Comparison of ENCODE assay signal across 13 cellular contexts in genomic region chr16:86577314-86577971, GRCh38. TPM values are rescaled to one million over a fixed set of nuclear protein-coding genes. Genes with fewer than 3 reads are reported as not detected.
DNase-seq lines count a peak whose midpoint lies in the region; ATAC-seq and TF ChIP-seq lines count a peak whose summit lies in the region.
"Had no signal": no experiment of that assay in that cellular context is flagged by ENCODE, and none has a peak within 500 bp of the region (broad histone marks: within the 10 kb centered on the region; RNA-seq: fewer than 3 reads in every experiment).

No MANE protein-coding gene starts in this region.

- H3K4me1 Mint-ChIP-seq in endodermal cell, result peaks cover 24% of the 10 kb centered on the region
- H3K4me1 Mint-ChIP-seq in CD4-positive, alpha-beta T cell (ENCODE audit: low read depth), result peaks cover 8% of the 10 kb centered on the region

- no peak for ATAC-seq in CD4-positive, alpha-beta T cell (ENCODE audit: poor library complexity)
- ATAC-seq in GM18867 (IDR thresholded peaks at IDR 0.05; ENCODE audit: unreplicated experiment), result no peak
- ATAC-seq: CD8-positive, alpha-beta T cell had no signal

- H3K27ac Mint-ChIP-seq in endodermal cell, result no peak overlapping the region
- H3K27ac Mint-ChIP-seq in CD4-positive, alpha-beta T cell, result no peak overlapping the region
- H3K27ac Mint-ChIP-seq: CD8-positive, alpha-beta T cell had no signal

- H3K36me3 ChIP-seq in HUES64 (ENCODE audit: insufficient read depth, low read length), result no peaks in the 10 kb centered on the region
- H3K36me3 ChIP-seq in endodermal cell (ENCODE audit: control insufficient read depth, insufficient read depth, low read length), result no peaks in the 10 kb centered on the region
- no peaks in the 10 kb centered on the region for H3K36me3 ChIP-seq in muscle layer of duodenum (ENCODE audit: control insufficient read depth in 1 of 2, insufficient read depth in 2 of 2, low read length in 2 of 2)
- H3K36me3 ChIP-seq: cardiac muscle cell had no signal

- H3K9me3 Mint-ChIP-seq in endodermal cell, result no peaks in the 10 kb centered on the region
- no peaks in the 10 kb centered on the region for H3K9me3 Mint-ChIP-seq in CD4-positive, alpha-beta T cell
- H3K9me3 Mint-ChIP-seq: CD8-positive, alpha-beta T cell had no signal

- peaks cover 36% of the 10 kb centered on the region for H3K4me1 ChIP-seq in HUES64 (ENCODE audit: insufficient read depth, low read length)
- H3K4me1 ChIP-seq in endodermal cell (ENCODE audit: control insufficient read depth, insufficient read depth, low read length), result peaks cover 7% of the 10 kb centered on the region
- peaks cover 0 to 28% of the 10 kb centered on the region in 2 donors for H3K4me1 ChIP-seq in muscle layer of duodenum (ENCODE audit: control insufficient read depth in 1 of 2, insufficient read depth in 2 of 2, low read length in 2 of 2)

- CTCF ChIA-PET in AG04449 (lab: Yijun Ruan, JAX), result interaction anchor here (0.8 to 1.9 kb wide), 4 partner anchors 164 to 485 kb away, joined by 3 to 8 read pairs (median 4); no protein-coding TSS in a partner anchor
- CTCF ChIA-PET in CD4-positive, alpha-beta T cell (lab: Charles Lee), result no interaction called here

- H3K9ac ChIP-seq in HUES64 (ENCODE audit: low read depth, low read length), result no peak overlapping the region
- H3K9ac ChIP-seq in endodermal cell (ENCODE audit: extremely low read depth, low read length, poor library complexity, severe bottlenecking), result no peak overlapping the region

- H3K27me3 ChIP-seq in HUES64 (ENCODE audit: insufficient read depth, low read length), result peaks cover 100% of the 10 kb centered on the region
- H3K27me3 ChIP-seq in endodermal cell (ENCODE audit: control insufficient read depth, insufficient read depth, low read length, poor library complexity, severe bottlenecking), result peaks cover 99% of the 10 kb centered on the region
- H3K27me3 ChIP-seq in muscle layer of duodenum (ENCODE audit: low read depth, low read length), result peaks cover 40% of the 10 kb centered on the region
- H3K27me3 ChIP-seq in CD4-positive, alpha-beta T cell (ENCODE audit: control insufficient read depth, insufficient read depth, low read length), result peaks cover 69% of the 10 kb centered on the region

- H3K4me3 Mint-ChIP-seq in endodermal cell, result peak overlapping the region; percentile 67
- H3K4me3 Mint-ChIP-seq in CD4-positive, alpha-beta T cell, result no peak overlapping the region
- H3K4me3 Mint-ChIP-seq: CD8-positive, alpha-beta T cell had no signal

- DNase-seq in AG04449 (ENCODE audit: low read depth, low spot score) (no peak), endodermal cell (peak; percentile 68), GM20000 (ENCODE audit: low spot score) (no peak), Ammon's horn (ENCODE audit: low spot score) (no peak)
- no peak for DNase-seq in CD4-positive, alpha-beta T cell
- DNase-seq: activated CD8-positive, alpha-beta memory T cell treated with anti-CD3 and anti-CD28 coated beads for 24 hours; CD8-positive, alpha-beta T cell; NCI-H187; SHP77 treated with DMSO at 0.1 percent for 48 hours had no signal

- H3K27ac ChIP-seq in HUES64 (ENCODE audit: low read depth, low read length), result no peak overlapping the region
- H3K27ac ChIP-seq in endodermal cell (ENCODE audit: low read depth, low read length), result no peak overlapping the region
- peak overlapping the region; percentile 43 for H3K27ac ChIP-seq in muscle layer of duodenum (ENCODE audit: low read length)
- H3K27ac ChIP-seq in CD4-positive, alpha-beta T cell (ENCODE audit: low read depth, low read length), result no peak overlapping the region
- H3K27ac ChIP-seq: cardiac muscle cell had no signal

- H3K27me3 Mint-ChIP-seq in endodermal cell (ENCODE audit: insufficient read depth), result peaks cover 96% of the 10 kb centered on the region
- peaks cover 89% of the 10 kb centered on the region for H3K27me3 Mint-ChIP-seq in CD4-positive, alpha-beta T cell

- H3K36me3 Mint-ChIP-seq in endodermal cell (ENCODE audit: low read depth), result no peaks in the 10 kb centered on the region
- no peaks in the 10 kb centered on the region for H3K36me3 Mint-ChIP-seq in CD4-positive, alpha-beta T cell (ENCODE audit: low read depth)
- H3K36me3 Mint-ChIP-seq: CD8-positive, alpha-beta T cell had no signal

- intact Hi-C loops in CD4-positive, alpha-beta T cell (cut with DNase I, micrococcal nuclease), result no loop called here

- 11% methylated on average over 12 of the region's 12 CpGs for WGBS in HUES64
- 29 to 36% methylated on average over 6 to 12 of the region's 12 CpGs for WGBS in endodermal cell (ENCODE audit: insufficient coverage in 1 of 2, insufficient read length in 1 of 2), 2 experiments

- POLR2A ChIA-PET in AG04449 (lab: Yijun Ruan, JAX), result interaction anchor here (1.0 to 4.2 kb wide), 9 partner anchors 10 to 277 kb away, joined by 3 to 28 read pairs (median 5); no protein-coding TSS in a partner anchor
- POLR2A ChIA-PET in CD4-positive, alpha-beta T cell (lab: Charles Lee), result no interaction called here

- no peak for TF ChIP-seq CTCF in AG04449 (IDR thresholded peaks at IDR 0.05; ENCODE audit: insufficient read depth, low read length, missing control alignments)
- no peak for TF ChIP-seq CTCF in endodermal cell (conservative IDR thresholded peaks at IDR 0.05)
- no peak for TF ChIP-seq CTCF in CD4-positive, alpha-beta T cell (IDR thresholded peaks at IDR 0.05)
- TF ChIP-seq CTCF in GM20000 (IDR thresholded peaks at IDR 0.05; ENCODE audit: extremely low read depth, missing control alignments), result no peak

- H3K9me3 ChIP-seq in HUES64 (ENCODE audit: insufficient read depth, low read depth, low read length) (no peaks in the 10 kb centered on the region), endodermal cell (ENCODE audit: control insufficient read depth, low read length) (no peaks in the 10 kb centered on the region), muscle layer of duodenum (ENCODE audit: control insufficient read depth in 1 of 2, low read length in 2 of 2) (no peaks in the 10 kb centered on the region)
- no peaks in the 10 kb centered on the region for H3K9me3 ChIP-seq in CD4-positive, alpha-beta T cell (ENCODE audit: control insufficient read depth, low read length)

- peak overlapping the region; percentile 73 for H3K4me3 ChIP-seq in AG04449 (ENCODE audit: low read depth, low read length)
- H3K4me3 ChIP-seq in HUES64 (ENCODE audit: low read length), result peak overlapping the region; percentile 63
- no peak overlapping the region for H3K4me3 ChIP-seq in endodermal cell (ENCODE audit: low read length)
- H3K4me3 ChIP-seq in muscle layer of duodenum (ENCODE audit: low read depth in 1 of 2, low read length in 2 of 2), result no peak overlapping the region

RNA-seq across cellular contexts. Expression of gene FOXL1, which starts 0.9 kb away (rescaled TPM):
- polyA plus RNA-seq in HUES64 (2013, experiment 1 of 2), result 0.05 TPM
- polyA plus RNA-seq in HUES64 (2013, experiment 2 of 2), result 0.19 TPM
- total RNA-seq in endodermal cell, result under 1 TPM in 1 of 2 donors, not detected in 1; 0.37 TPM
- polyA plus RNA-seq in endodermal cell (2013, experiment 1 of 2), result 0.39 TPM
- polyA plus RNA-seq in endodermal cell (2013, experiment 2 of 2), result 0.58 TPM
- total RNA-seq in CD4-positive, alpha-beta T cell, result not detected

RNA-seq across cellular contexts. Expression of gene FOXC2, which starts 10.8 kb away (rescaled TPM):
- polyA plus RNA-seq in HUES64 (2013, experiment 1 of 2), result 0.40 TPM
- 0.70 TPM for polyA plus RNA-seq in HUES64 (2013, experiment 2 of 2)
- under 1 TPM in 1 of 2 donors, not detected in 1; 0.20 TPM for total RNA-seq in endodermal cell
- 1.00 TPM for polyA plus RNA-seq in endodermal cell (2013, experiment 1 of 2)
- 1.2 TPM for polyA plus RNA-seq in endodermal cell (2013, experiment 2 of 2)
- total RNA-seq in CD4-positive, alpha-beta T cell, result under 1 TPM; 0.11 to 0.19 TPM

RNA-seq across cellular contexts. Expression of gene MTHFSD, which starts 22.4 kb away (rescaled TPM):
- 7.2 TPM for polyA plus RNA-seq in HUES64 (2013, experiment 1 of 2)
- 11.6 TPM for polyA plus RNA-seq in HUES64 (2013, experiment 2 of 2)
- 10 to 100 TPM; 15.0 to 25.8 TPM for total RNA-seq in endodermal cell
- 24.2 TPM for polyA plus RNA-seq in endodermal cell (2013, experiment 1 of 2)
- polyA plus RNA-seq in endodermal cell (2013, experiment 2 of 2), result 22.7 TPM
- 1 to 10 TPM; 7.3 to 7.9 TPM for total RNA-seq in CD4-positive, alpha-beta T cell

Comparison
In these comparisons a context has a peak if more than half of its experiments do, and no peak if none do; other contexts are left out.
1. H3K4me3 ChIP-seq: peak in AG04449 (single experiment) and HUES64 (single experiment); none in endodermal cell (single experiment) and muscle layer of duodenum (0 of 2).